Comparison of ENCODE assay signal across 8 cellular contexts in the genomic region with DNA sequence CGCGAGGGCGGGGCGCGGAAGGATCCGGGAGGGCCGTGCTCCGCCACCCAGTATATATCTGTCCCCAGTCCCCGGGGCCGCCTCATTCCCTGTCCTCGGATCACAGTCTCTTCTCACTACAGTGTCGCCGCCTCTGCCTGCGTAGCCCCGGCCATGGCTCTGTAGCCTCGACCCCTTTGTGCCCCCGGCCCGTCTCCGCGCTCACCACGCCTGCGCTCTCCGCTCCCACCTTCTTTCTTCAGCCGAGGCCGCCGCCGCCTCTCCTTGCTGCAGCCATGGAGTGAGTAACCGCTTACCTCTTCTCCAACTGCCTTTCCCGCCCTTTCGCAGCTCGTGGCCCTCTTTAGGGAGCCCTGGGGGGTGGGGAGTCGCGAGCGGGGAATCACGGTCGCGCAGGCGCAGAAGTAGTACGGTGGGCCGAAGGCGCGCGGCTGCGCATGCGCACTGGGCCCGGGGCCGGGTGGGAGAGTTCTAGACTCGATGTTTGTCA. TPM values are rescaled to one million over a fixed set of nuclear protein-coding genes. Genes with fewer than 3 reads are reported as not detected.
DNase-seq lines count a peak whose midpoint lies in the region; ATAC-seq, FAIRE-seq and TF ChIP-seq lines count a peak whose summit lies in the region.

A gene with protein sequence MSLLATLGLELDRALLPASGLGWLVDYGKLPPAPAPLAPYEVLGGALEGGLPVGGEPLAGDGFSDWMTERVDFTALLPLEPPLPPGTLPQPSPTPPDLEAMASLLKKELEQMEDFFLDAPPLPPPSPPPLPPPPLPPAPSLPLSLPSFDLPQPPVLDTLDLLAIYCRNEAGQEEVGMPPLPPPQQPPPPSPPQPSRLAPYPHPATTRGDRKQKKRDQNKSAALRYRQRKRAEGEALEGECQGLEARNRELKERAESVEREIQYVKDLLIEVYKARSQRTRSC (plus strand): TSS at position 85 of the 490 bp plus-strand sequence. CDS start 1,646 bp downstream, outside the sequence.
A gene with protein sequence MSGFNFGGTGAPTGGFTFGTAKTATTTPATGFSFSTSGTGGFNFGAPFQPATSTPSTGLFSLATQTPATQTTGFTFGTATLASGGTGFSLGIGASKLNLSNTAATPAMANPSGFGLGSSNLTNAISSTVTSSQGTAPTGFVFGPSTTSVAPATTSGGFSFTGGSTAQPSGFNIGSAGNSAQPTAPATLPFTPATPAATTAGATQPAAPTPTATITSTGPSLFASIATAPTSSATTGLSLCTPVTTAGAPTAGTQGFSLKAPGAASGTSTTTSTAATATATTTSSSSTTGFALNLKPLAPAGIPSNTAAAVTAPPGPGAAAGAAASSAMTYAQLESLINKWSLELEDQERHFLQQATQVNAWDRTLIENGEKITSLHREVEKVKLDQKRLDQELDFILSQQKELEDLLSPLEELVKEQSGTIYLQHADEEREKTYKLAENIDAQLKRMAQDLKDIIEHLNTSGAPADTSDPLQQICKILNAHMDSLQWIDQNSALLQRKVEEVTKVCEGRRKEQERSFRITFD (minus strand): TSS at position 384 of the 490 bp plus-strand sequence. CDS start 19,697 bp downstream, outside the sequence.

- peak within 1 kb of the TSS; percentile 78 for H2AFZ ChIP-seq in DND-41 (ENCODE audit: low read depth, low read length)
- H2AFZ ChIP-seq in fibroblast of lung (ENCODE audit: low read length): peak within 1 kb of the TSS; percentile 66

- intact Hi-C loops in natural killer cell (cut with micrococcal nuclease): loop anchor here (2.0 kb wide), 1 partner anchor 52 kb away; a partner anchor contains a TSS

- FAIRE-seq in RCC 7860 (lab: Jason Lieb, UNC): no peak

- H3K4me3 Mint-ChIP-seq in natural killer cell: peak within 1 kb of the TSS; percentile 99

- H3K9me3 ChIP-seq in DND-41 (ENCODE audit: insufficient read depth, low read length, severe bottlenecking) (no peaks in the 10 kb centered on the region), KOPT-K1 (ENCODE audit: insufficient read depth, low read length, poor library complexity, severe bottlenecking) (no peaks in the 10 kb centered on the region), fibroblast of lung (ENCODE audit: control insufficient read depth, insufficient read depth, low read depth, low read length) (no peaks in the 10 kb centered on the region)

- H3K79me2 ChIP-seq in DND-41 (ENCODE audit: insufficient read depth, low read length) (peaks cover 93% of the 10 kb centered on the region), fibroblast of lung (ENCODE audit: control insufficient read depth, insufficient read depth, low read length) (peaks cover 45% of the 10 kb centered on the region)

- peaks cover 0 to 5% of the 10 kb centered on the region in 2 donors for H3K9me3 Mint-ChIP-seq in natural killer cell

- peaks cover 79% of the 10 kb centered on the region for H3K36me3 ChIP-seq in DND-41 (ENCODE audit: insufficient read depth, low read length)
- H3K36me3 ChIP-seq in KOPT-K1 (ENCODE audit: insufficient read depth, low read length): peaks cover 38% of the 10 kb centered on the region
- peaks cover 13% of the 10 kb centered on the region for H3K36me3 ChIP-seq in fibroblast of lung (ENCODE audit: control insufficient read depth, insufficient read depth, low read length)

- TF ChIP-seq CTCF in DND-41 (IDR thresholded peaks at IDR 0.05; ENCODE audit: borderline replicate concordance, extremely low read depth, low read length, poor library complexity, severe bottlenecking) (no peak), fibroblast of lung (conservative IDR thresholded peaks at IDR 0.05 in 1 of 2, IDR thresholded peaks at IDR 0.05 in 1 of 2; ENCODE audit: low read depth in 1 of 2, low read length in 2 of 2) (no peak), natural killer cell (IDR thresholded peaks at IDR 0.05) (no peak)

- H3K27me3 ChIP-seq in DND-41 (ENCODE audit: insufficient read depth, low read length, poor library complexity) (no peaks in the 10 kb centered on the region), fibroblast of lung (ENCODE audit: control insufficient read depth, insufficient read depth, low read length) (no peaks in the 10 kb centered on the region)

- H3K27me3 Mint-ChIP-seq in natural killer cell (ENCODE audit: low read depth in 2 of 2): no peaks in the 10 kb centered on the region

- ATAC-seq in DND-41 (ENCODE audit: insufficient read depth, low read depth) (peak; percentile 46), GM21786 (IDR thresholded peaks at IDR 0.05; ENCODE audit: unreplicated experiment) (peak; percentile 42), natural killer cell (peak; percentile 51 to 68 (median 55))

- H3K9ac ChIP-seq in DND-41 (ENCODE audit: low read depth, low read length): peak within 1 kb of the TSS; percentile 94
- peak within 1 kb of the TSS; percentile 67 for H3K9ac ChIP-seq in fibroblast of lung (ENCODE audit: insufficient read depth, low read length)

- H3K4me3 ChIP-seq in DND-41 (ENCODE audit: low read depth in 1 of 2, low read length in 2 of 2) (peak within 1 kb of the TSS; percentile 97), fibroblast of lung (replicated peaks in 1 of 4; ENCODE audit: control extremely low read depth in 1 of 4, insufficient read depth in 1 of 4, low read depth in 3 of 4, low read length in 4 of 4) (peak within 1 kb of the TSS; percentile 37 to 95 (median 84))

- DNase-seq in DND-41 (peak; percentile 93), RCC 7860 (ENCODE audit: low spot score) (peak; percentile 74), fibroblast of lung (ENCODE audit: low read depth in 2 of 2) (peak; percentile 68 to 84), natural killer cell (peak; percentile 95)
- DNase-seq in activated T-helper 1 cell treated with anti-CD3 and anti-CD28 coated beads, Interleukin-2, amount 50 U/mL, for 16 hours (ENCODE audit: low read depth in 1 of 2, low spot score in 1 of 2): peak; percentile 81 to 86
- peak; percentile 86 for DNase-seq in stimulated activated naive CD4-positive, alpha-beta T cell treated with Interleukin-2 at 50 U/mL for 16 hours (lab: John Stamatoyannopoulos, UW)

- H3K27ac ChIP-seq in DND-41 (ENCODE audit: low read length) (peak within 1 kb of the TSS; percentile 97), KOPT-K1 (ENCODE audit: low read depth, low read length, poor library complexity, severe bottlenecking) (peak within 1 kb of the TSS; percentile 95), fibroblast of lung (ENCODE audit: insufficient read depth, low read length) (peak within 1 kb of the TSS; percentile 79)

- no peaks in the 10 kb centered on the region for H3K36me3 Mint-ChIP-seq in natural killer cell

- peak within 1 kb of the TSS; percentile 97 for H3K27ac Mint-ChIP-seq in natural killer cell

- H3K4me1 Mint-ChIP-seq in natural killer cell: peaks cover 61 to 68% of the 10 kb centered on the region in 2 donors

- H4K20me1 ChIP-seq in DND-41 (ENCODE audit: insufficient read depth, low read length) (peaks cover 71% of the 10 kb centered on the region), fibroblast of lung (ENCODE audit: control insufficient read depth, extremely low read depth, insufficient read depth, low read length) (no peaks in the 10 kb centered on the region)

- H3K4me1 ChIP-seq in DND-41 (ENCODE audit: insufficient read depth, low read length) (peaks cover 74% of the 10 kb centered on the region), fibroblast of lung (ENCODE audit: control insufficient read depth, extremely low read depth, insufficient read depth, low read length) (peaks cover 9% of the 10 kb centered on the region)

- H3K4me2 ChIP-seq in DND-41 (ENCODE audit: insufficient read depth, low read length) (peak within 1 kb of the TSS; percentile 76), fibroblast of lung (ENCODE audit: extremely low read depth, insufficient read depth, low read length) (peak within 1 kb of the TSS; percentile 87)

RNA-seq across cellular contexts. Expression of the first gene that starts in this region (rescaled TPM):
- total RNA-seq in fibroblast of lung (7.9 and 8.5 TPM in 2 replicates), natural killer cell (10 to 100 TPM; 11.7 to 15.4 (median 14.2) TPM)
- polyA plus RNA-seq in fibroblast of lung: 7.4 and 21.0 TPM in 2 replicates
- polyA plus RNA-seq in fibroblast of lung (2012): 26.1 and 64.1 TPM in 2 replicates
- polyA minus RNA-seq in fibroblast of lung (ENCODE audit: low replicate concordance): 4.9 and 8.3 TPM in 2 replicates

RNA-seq across cellular contexts. Expression of the second gene that starts in this region (rescaled TPM):
- 14.9 and 20.8 TPM in 2 replicates for total RNA-seq in fibroblast of lung
- polyA plus RNA-seq in fibroblast of lung: 8.9 and 17.0 TPM in 2 replicates
- polyA plus RNA-seq in fibroblast of lung (2012): 29.1 and 45.2 TPM in 2 replicates
- 30.1 and 57.1 TPM in 2 replicates for polyA minus RNA-seq in fibroblast of lung (ENCODE audit: low replicate concordance)
- 10 to 100 TPM; 34.2 to 57.4 (median 40.9) TPM for total RNA-seq in natural killer cell

Comparison
In these comparisons a context has a peak if more than half of its experiments do, and no peak if none do; other contexts are left out.
1. Peak in every context shown above with its lines: DNase-seq, ATAC-seq, H3K4me3 ChIP-seq and H3K27ac ChIP-seq.